ENCODE assay signal across 1 cellular context in the genomic region with DNA sequence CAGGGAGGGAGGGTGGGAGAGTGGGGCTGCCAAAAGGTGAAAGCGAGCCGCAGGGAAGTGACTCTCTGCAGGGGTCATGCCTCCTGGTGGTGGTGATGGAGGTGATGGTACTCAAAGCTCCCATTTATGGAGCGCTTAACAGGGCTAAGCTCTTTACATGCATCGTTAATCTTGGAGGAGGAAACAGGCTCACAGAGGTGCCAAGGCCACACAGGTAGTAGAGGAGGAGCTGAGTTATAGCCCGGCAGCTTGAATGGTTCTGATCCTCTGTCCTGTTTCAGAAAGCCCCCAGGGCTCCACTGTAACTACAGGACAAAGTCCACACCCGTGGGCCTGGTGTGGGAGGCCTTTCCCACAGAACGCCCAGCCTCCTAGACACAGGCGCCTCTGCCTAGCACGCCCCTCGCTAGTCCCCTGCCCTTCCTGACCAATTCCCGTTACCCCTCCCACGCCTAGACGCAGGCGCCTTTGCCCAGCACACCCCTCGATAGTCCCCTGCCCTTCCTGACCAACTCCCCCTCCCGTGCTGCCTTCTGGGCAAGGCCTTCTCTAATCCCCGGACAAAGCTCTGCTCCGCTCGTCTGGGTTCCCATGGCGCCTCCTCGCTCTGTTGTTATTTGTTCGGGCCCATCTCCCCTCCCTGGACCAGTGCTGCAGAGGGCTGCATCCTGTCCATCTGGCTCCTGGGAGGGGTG.
A peak's percentile ranks its signal among the peaks of the same experiment; 100 is the strongest.
TF ChIP-seq lines count a peak whose summit lies in the region.

No MANE protein-coding gene starts in this region.

TF ChIP-seq in HEK293, 187 proteins besides CTCF, POLR2A, EP300 and RAD21 (continued from another document):
- TF ChIP-seq, protein P1, sequence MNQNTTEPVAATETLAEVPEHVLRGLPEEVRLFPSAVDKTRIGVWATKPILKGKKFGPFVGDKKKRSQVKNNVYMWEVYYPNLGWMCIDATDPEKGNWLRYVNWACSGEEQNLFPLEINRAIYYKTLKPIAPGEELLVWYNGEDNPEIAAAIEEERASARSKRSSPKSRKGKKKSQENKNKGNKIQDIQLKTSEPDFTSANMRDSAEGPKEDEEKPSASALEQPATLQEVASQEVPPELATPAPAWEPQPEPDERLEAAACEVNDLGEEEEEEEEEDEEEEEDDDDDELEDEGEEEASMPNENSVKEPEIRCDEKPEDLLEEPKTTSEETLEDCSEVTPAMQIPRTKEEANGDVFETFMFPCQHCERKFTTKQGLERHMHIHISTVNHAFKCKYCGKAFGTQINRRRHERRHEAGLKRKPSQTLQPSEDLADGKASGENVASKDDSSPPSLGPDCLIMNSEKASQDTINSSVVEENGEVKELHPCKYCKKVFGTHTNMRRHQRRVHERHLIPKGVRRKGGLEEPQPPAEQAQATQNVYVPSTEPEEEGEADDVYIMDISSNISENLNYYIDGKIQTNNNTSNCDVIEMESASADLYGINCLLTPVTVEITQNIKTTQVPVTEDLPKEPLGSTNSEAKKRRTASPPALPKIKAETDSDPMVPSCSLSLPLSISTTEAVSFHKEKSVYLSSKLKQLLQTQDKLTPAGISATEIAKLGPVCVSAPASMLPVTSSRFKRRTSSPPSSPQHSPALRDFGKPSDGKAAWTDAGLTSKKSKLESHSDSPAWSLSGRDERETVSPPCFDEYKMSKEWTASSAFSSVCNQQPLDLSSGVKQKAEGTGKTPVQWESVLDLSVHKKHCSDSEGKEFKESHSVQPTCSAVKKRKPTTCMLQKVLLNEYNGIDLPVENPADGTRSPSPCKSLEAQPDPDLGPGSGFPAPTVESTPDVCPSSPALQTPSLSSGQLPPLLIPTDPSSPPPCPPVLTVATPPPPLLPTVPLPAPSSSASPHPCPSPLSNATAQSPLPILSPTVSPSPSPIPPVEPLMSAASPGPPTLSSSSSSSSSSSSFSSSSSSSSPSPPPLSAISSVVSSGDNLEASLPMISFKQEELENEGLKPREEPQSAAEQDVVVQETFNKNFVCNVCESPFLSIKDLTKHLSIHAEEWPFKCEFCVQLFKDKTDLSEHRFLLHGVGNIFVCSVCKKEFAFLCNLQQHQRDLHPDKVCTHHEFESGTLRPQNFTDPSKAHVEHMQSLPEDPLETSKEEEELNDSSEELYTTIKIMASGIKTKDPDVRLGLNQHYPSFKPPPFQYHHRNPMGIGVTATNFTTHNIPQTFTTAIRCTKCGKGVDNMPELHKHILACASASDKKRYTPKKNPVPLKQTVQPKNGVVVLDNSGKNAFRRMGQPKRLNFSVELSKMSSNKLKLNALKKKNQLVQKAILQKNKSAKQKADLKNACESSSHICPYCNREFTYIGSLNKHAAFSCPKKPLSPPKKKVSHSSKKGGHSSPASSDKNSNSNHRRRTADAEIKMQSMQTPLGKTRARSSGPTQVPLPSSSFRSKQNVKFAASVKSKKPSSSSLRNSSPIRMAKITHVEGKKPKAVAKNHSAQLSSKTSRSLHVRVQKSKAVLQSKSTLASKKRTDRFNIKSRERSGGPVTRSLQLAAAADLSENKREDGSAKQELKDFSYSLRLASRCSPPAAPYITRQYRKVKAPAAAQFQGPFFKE (tag by site-specific recombination; IDR thresholded peaks at IDR 0.05; ENCODE audit: borderline replicate concordance): no peak
- TF ChIP-seq ZNF223 (tag by site-specific recombination; IDR thresholded peaks at IDR 0.05): no peak
- TF ChIP-seq ZNF621 (tag by site-specific recombination; IDR thresholded peaks at IDR 0.05): no peak
- TF ChIP-seq, protein P2, sequence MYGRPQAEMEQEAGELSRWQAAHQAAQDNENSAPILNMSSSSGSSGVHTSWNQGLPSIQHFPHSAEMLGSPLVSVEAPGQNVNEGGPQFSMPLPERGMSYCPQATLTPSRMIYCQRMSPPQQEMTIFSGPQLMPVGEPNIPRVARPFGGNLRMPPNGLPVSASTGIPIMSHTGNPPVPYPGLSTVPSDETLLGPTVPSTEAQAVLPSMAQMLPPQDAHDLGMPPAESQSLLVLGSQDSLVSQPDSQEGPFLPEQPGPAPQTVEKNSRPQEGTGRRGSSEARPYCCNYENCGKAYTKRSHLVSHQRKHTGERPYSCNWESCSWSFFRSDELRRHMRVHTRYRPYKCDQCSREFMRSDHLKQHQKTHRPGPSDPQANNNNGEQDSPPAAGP (tag by site-specific recombination; IDR thresholded peaks at IDR 0.05): peak; percentile 55; the same call in 1 of the 2 replicates
- peak; percentile 44; the same call in 1 of the 2 replicates for TF ChIP-seq SP7 (tag by site-specific recombination; IDR thresholded peaks at IDR 0.05)
- no peak for TF ChIP-seq ZNF133 (tag by site-specific recombination; IDR thresholded peaks at IDR 0.05)
- peak; percentile 55; the same call in 1 of the 2 replicates for TF ChIP-seq OSR2 (tag by site-specific recombination; IDR thresholded peaks at IDR 0.05)
- no peak for TF ChIP-seq IKZF3 (tag by site-specific recombination; IDR thresholded peaks at IDR 0.05)
- TF ChIP-seq, protein P3, sequence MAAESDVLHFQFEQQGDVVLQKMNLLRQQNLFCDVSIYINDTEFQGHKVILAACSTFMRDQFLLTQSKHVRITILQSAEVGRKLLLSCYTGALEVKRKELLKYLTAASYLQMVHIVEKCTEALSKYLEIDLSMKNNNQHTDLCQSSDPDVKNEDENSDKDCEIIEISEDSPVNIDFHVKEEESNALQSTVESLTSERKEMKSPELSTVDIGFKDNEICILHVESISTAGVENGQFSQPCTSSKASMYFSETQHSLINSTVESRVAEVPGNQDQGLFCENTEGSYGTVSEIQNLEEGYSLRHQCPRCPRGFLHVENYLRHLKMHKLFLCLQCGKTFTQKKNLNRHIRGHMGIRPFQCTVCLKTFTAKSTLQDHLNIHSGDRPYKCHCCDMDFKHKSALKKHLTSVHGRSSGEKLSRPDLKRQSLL (tag by site-specific recombination; IDR thresholded peaks at IDR 0.05): 0 out of 2 replicates have a peak, but pooled peaks have one; percentile 49
- no peak for TF ChIP-seq GFI1B (tag by site-specific recombination; IDR thresholded peaks at IDR 0.05)
- 0 out of 2 replicates have a peak, but pooled peaks have one; percentile 19 for TF ChIP-seq ZNF366 (tag by site-specific recombination; conservative IDR thresholded peaks at IDR 0.05)
- TF ChIP-seq ZNF843 (tag by site-specific recombination; IDR thresholded peaks at IDR 0.05): peak; percentile 55; the same call in 1 of the 2 replicates
- TF ChIP-seq FEZF1 (tag by site-specific recombination; IDR thresholded peaks at IDR 0.05): peak; percentile 94
